Comparison of ENCODE assay signal across 8 cellular contexts in the genomic region with DNA sequence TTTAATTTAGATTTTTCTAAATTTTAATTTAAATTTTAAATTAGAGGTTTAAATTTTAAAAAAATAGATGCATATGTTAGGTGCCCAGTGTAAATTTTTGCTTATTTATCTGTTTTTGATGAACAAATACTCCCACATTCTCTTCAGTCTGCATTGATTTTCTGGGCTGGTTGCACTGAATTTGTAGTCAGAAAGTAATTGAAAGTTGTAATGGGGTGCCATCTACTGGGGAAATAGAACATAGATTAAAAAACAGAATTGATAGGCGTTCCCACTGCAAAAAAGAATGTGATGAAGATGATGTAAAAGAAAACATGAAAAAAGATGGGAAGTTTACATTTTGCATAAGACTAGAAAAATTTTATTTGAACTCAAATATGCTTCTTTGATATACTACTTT. TPM values are rescaled to one million over a fixed set of nuclear protein-coding genes. Genes with fewer than 3 reads are reported as not detected.
DNase-seq lines count a peak whose midpoint lies in the region; ATAC-seq, FAIRE-seq and TF ChIP-seq lines count a peak whose summit lies in the region.

No MANE protein-coding gene starts in this region.

- no peak overlapping the region for H2AFZ ChIP-seq in keratinocyte (ENCODE audit: control insufficient read depth, low read length)

- no peaks in the 10 kb centered on the region for H3K9me3 ChIP-seq in A673 (ENCODE audit: low read depth, low read length, poor library complexity, severe bottlenecking)
- H3K9me3 ChIP-seq in adrenal gland (replicated peaks in 1 of 3) = no peaks in the 10 kb centered on the region
- H3K9me3 ChIP-seq in keratinocyte (ENCODE audit: control insufficient read depth, low read depth, low read length) = no peaks in the 10 kb centered on the region

- H3K27me3 ChIP-seq in A673 (replicated peaks; ENCODE audit: insufficient read depth, low read depth, low read length, poor library complexity) (no peaks in the 10 kb centered on the region), adrenal gland (peaks cover 5% of the 10 kb centered on the region), keratinocyte (ENCODE audit: control insufficient read depth, extremely low read depth, insufficient read depth, low read length) (no peaks in the 10 kb centered on the region)

- no peak for ATAC-seq in GM19328 (IDR thresholded peaks at IDR 0.05; ENCODE audit: unreplicated experiment)

- TF ChIP-seq CTCF in A673 (conservative IDR thresholded peaks at IDR 0.05; ENCODE audit: low read depth, low read length) (peak; percentile 63), GM13977 (IDR thresholded peaks at IDR 0.05; ENCODE audit: extremely low read depth, insufficient read depth, missing control alignments) (peak; percentile 54), adrenal gland (IDR thresholded peaks at IDR 0.05) (peak in 5 of 6 experiments; percentile 40 to 69 (median 57)), keratinocyte (optimal IDR thresholded peaks at IDR 0.05 in 1 of 3, IDR thresholded peaks at IDR 0.05 in 1 of 3, conservative IDR thresholded peaks at IDR 0.05 in 1 of 3; ENCODE audit: extremely low read depth in 1 of 3, insufficient read depth in 2 of 3, low read length in 3 of 3) (peak in 2 of 3 experiments; percentile 30 to 36)

- 0 to 5% (median 4%) methylated on average over 1 of the region's 1 CpG for WGBS in adrenal gland, 4 donors

- TF ChIP-seq POLR2A in adrenal gland (IDR thresholded peaks at IDR 0.05) = no peak

- H4K20me1 ChIP-seq in keratinocyte (ENCODE audit: control insufficient read depth, extremely low read depth, insufficient read depth, low read length) = no peaks in the 10 kb centered on the region

- H3K36me3 ChIP-seq in A673 (ENCODE audit: insufficient read depth, low read length, poor library complexity, severe bottlenecking) (no peaks in the 10 kb centered on the region), adrenal gland (replicated peaks in 1 of 2) (no peaks in the 10 kb centered on the region), keratinocyte (ENCODE audit: control insufficient read depth in 2 of 2, extremely low read depth in 1 of 2, insufficient read depth in 2 of 2, low read length in 2 of 2) (no peaks in the 10 kb centered on the region)

- in situ Hi-C loops in GM13977 (cut with MboI; ENCODE audit: low pct_unique_long_range_greater_than_20kb, low sequenced_read_pairs, unreplicated experiment) = loop anchor here (10.0 kb wide), 1 partner anchor 417 kb away; no protein-coding TSS in a partner anchor

- no peak overlapping the region for H3K9ac ChIP-seq in keratinocyte (ENCODE audit: control insufficient read depth, extremely low read depth, insufficient read depth, low read length)

- H3K4me1 ChIP-seq in A673 (ENCODE audit: insufficient read depth, low read length, poor library complexity, severe bottlenecking) (peaks cover 6% of the 10 kb centered on the region), adrenal gland (replicated peaks in 1 of 2) (no peaks in the 10 kb centered on the region), keratinocyte (ENCODE audit: control insufficient read depth, extremely low read depth, insufficient read depth, low read length) (no peaks in the 10 kb centered on the region)

- H3K4me3 ChIP-seq in A673 (ENCODE audit: low read depth, low read length, poor library complexity, severe bottlenecking) (no peak overlapping the region), adrenal gland (no peak overlapping the region), keratinocyte (ENCODE audit: control insufficient read depth in 2 of 3, extremely low read depth in 1 of 3, insufficient read depth in 2 of 3, low read depth in 1 of 3, low read length in 3 of 3) (no peak overlapping the region)

- CTCF ChIA-PET in A673 (lab: Charles Lee) = no interaction called here

- H3K27ac ChIP-seq in A673 (ENCODE audit: low read depth, low read length, poor library complexity, severe bottlenecking) (no peak overlapping the region), adrenal gland (no peak overlapping the region), keratinocyte (ENCODE audit: control insufficient read depth, insufficient read depth, low read length) (no peak overlapping the region)

- no peak overlapping the region for H3K4me2 ChIP-seq in keratinocyte (ENCODE audit: control insufficient read depth, extremely low read depth, insufficient read depth, low read depth, low read length)

- BruUV-seq in A673 (replicated peaks; lab: Mats Ljungman, UMichigan) = no TSS peak

- peak; percentile 63 for DNase-seq in A673 (ENCODE audit: low spot score)
- peak; percentile 27 for DNase-seq in GM13977 (ENCODE audit: low spot score)
- DNase-seq in NCI-H1436 treated with DMSO at 0.1 percent for 48 hours (lab: John Stamatoyannopoulos, UW) = peak; percentile 10
- DNase-seq in adrenal gland = no peak
- no peak for DNase-seq in keratinocyte (ENCODE audit: low read depth, low spot score)
- no peak for DNase-seq in 8988T
- no peak for DNase-seq in UCSD-AML1 (lab: John Stamatoyannopoulos, UW; ENCODE audit: unreplicated experiment)

- dilution Hi-C loops in keratinocyte (cut with MboI; ENCODE audit: extremely low pct_ligation_motif_present, low sequenced_read_pairs) = no loop called here

- POLR2A ChIA-PET in A673 (lab: Charles Lee; ENCODE audit: low non-redundant PET) = no interaction called here

- FAIRE-seq in keratinocyte (lab: Jason Lieb, UNC) = no peak

- no peaks in the 10 kb centered on the region for H3K79me2 ChIP-seq in keratinocyte (ENCODE audit: control insufficient read depth, insufficient read depth, low read length)

- intact Hi-C loops in A673 (cut with micrococcal nuclease; ENCODE audit: unreplicated experiment) (loop anchor here (2.0 to 10.0 kb wide), 4 partner anchors 55 to 1385 kb away; no protein-coding TSS in a partner anchor), adrenal gland (cut with DNase I) (loop anchor here in 1 of 2 donors (5.0 kb wide), 1 partner anchor 415 kb away; no protein-coding TSS in a partner anchor)

- no peaks in the 10 kb centered on the region for H3K9me1 ChIP-seq in keratinocyte (ENCODE audit: control insufficient read depth, extremely low read depth, insufficient read depth, low read length)

RNA-seq across cellular contexts. Expression of a gene that starts 51.7 kb away (rescaled TPM):
- total RNA-seq in A673 (2021) (0.15 and 0.39 TPM in 2 replicates), adrenal gland (1 to 10 TPM in 1 of 8 donors, under 1 TPM in 6, not detected in 1; 0.46 to 1.1 (median 0.83) TPM)
- polyA plus RNA-seq in adrenal gland (under 1 TPM; 0.13 to 0.32 (median 0.18) TPM), keratinocyte (0.01 to 0.03 TPM in 2 of 3 replicates, not detected in the other)
- not detected for polyA plus RNA-seq in keratinocyte (2011; ENCODE audit: low read depth)
- polyA plus RNA-seq in keratinocyte (2011; cell fraction: cytosol; rRNA removed) = not detected in 2 replicates
- 0.05 TPM in 1 of 2 replicates, not detected in the other for polyA plus RNA-seq in keratinocyte (2011; cell fraction: nucleus; rRNA removed)
- polyA plus RNA-seq in keratinocyte (2012; ENCODE audit: low replicate concordance) = 0.04 TPM in 1 of 2 replicates, not detected in the other
- polyA minus RNA-seq in keratinocyte = 0.10 TPM in 1 of 3 replicates, not detected in the others
- not detected for polyA minus RNA-seq in keratinocyte (2011; cell fraction: cytosol; rRNA and poly(A)+ RNA removed)
- polyA minus RNA-seq in keratinocyte (2011; cell fraction: nucleus; rRNA and poly(A)+ RNA removed) = not detected in 2 replicates

Comparison
In these comparisons a context has a peak if more than half of its experiments do, and no peak if none do; other contexts are left out.
1. DNase-seq: peak in A673 (single experiment), GM13977 (single experiment) and NCI-H1436 treated with DMSO at 0.1 percent for 48 hours (single experiment); none in adrenal gland (0 of 7), keratinocyte (single experiment), 8988T (single experiment) and UCSD-AML1 (single experiment).
2. Peak in every context shown above with its lines, with median percentiles within 50 percentile points of each other: CTCF ChIP-seq.